In the genomic region with DNA sequence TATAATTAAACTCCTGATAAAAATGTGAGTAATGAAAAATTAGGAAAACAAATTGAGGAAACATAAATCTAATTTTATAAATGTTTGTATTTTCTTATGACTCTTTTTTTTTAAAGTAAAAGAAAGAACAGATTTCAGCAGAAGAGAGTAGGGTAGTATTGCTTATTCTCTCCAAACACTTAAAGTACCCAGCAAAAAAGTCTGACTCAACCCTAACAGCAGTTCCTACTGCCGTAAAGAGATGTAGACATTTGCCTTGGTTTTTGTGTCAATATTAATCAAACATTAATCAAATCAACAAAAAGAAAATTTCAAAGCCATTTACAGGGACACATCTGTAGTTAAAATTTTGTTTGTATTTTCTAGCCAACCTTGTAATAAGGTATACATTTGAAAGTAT, we compare ENCODE assay signal across 33 cellular contexts.
"Had no signal": no experiment of that assay in that cellular context is flagged by ENCODE, and none has a peak within 500 bp of the region (broad histone marks: within the 10 kb centered on the region; RNA-seq: fewer than 3 reads in every experiment).

No MANE protein-coding gene starts in this region.

- H3K4me1 Mint-ChIP-seq: brain had no signal

- H3K9me3 Mint-ChIP-seq: activated CD4-positive, alpha-beta memory T cell treated with anti-CD3 and anti-CD28 coated beads, Interleukin-2, amount 10 ng/mL, durations not matched to agents 7 days and 5 days; activated naive CD4-positive, alpha-beta T cell treated with anti-CD3 and anti-CD28 coated beads for 36 hours; activated naive CD8-positive, alpha-beta T cell treated with anti-CD3 and anti-CD28 coated beads, Interleukin-2, amount 50 U/mL, for 24 hours; brain; T-helper 1 cell treated with Interleukin-12 subunit alpha and Interleukin-12 subunit beta and Interleukin-4 antibody, amounts not matched to agents 30 μg/mL and 1 μg/mL, for 36 hours had no signal

- H3K27ac ChIP-seq: SJSA1, WERI-Rb-1 had no signal

- ATAC-seq: activated CD8-positive, alpha-beta memory T cell treated with anti-CD3 and anti-CD28 coated beads, Interleukin-2, amount 10 ng/mL, durations not matched to agents 7 days and 5 days; activated naive CD8-positive, alpha-beta T cell treated with anti-CD3 and anti-CD28 coated beads, Interleukin-2, amount 50 U/mL, for 24 hours; Panc1 had no signal

- FAIRE-seq: bronchial epithelial cell had no signal

- H3K27ac Mint-ChIP-seq: activated CD4-positive, alpha-beta memory T cell treated with anti-CD3 and anti-CD28 coated beads, Interleukin-2, amount 10 ng/mL, durations not matched to agents 7 days and 5 days; activated CD8-positive, alpha-beta memory T cell treated with anti-CD3 and anti-CD28 coated beads, Interleukin-2, amount 10 ng/mL, durations not matched to agents 7 days and 5 days; activated naive CD4-positive, alpha-beta T cell treated with anti-CD3 and anti-CD28 coated beads for 36 hours; activated naive CD8-positive, alpha-beta T cell treated with anti-CD3 and anti-CD28 coated beads, Interleukin-2, amount 50 U/mL, for 24 hours; brain; T-helper 1 cell treated with Interleukin-12 subunit alpha and Interleukin-12 subunit beta and Interleukin-4 antibody, amounts not matched to agents 30 μg/mL and 1 μg/mL, for 36 hours had no signal

- H3K4me2 ChIP-seq: SK-N-SH had no signal

- H3K9me3 ChIP-seq: MG63, SJSA1, SK-N-SH had no signal

- H3K36me3 Mint-ChIP-seq: brain had no signal

- DNase-seq: activated CD4-positive, alpha-beta memory T cell treated with anti-CD3 and anti-CD28 coated beads, Interleukin-2, amount 10 ng/mL, durations not matched to agents 7 days and 5 days; activated CD4-positive, alpha-beta T cell treated with anti-CD3 and anti-CD28 coated beads for 1 hour; activated CD4-positive, alpha-beta T cell treated with anti-CD3 and anti-CD28 coated beads for 48 hours; activated CD4-positive, CD25-positive, alpha-beta regulatory T cell; activated CD8-positive, alpha-beta memory T cell treated with anti-CD3 and anti-CD28 coated beads for 24 hours; activated CD8-positive, alpha-beta memory T cell treated with anti-CD3 and anti-CD28 coated beads, Interleukin-2, amount 10 ng/mL, durations not matched to agents 7 days and 5 days; activated CD8-positive, alpha-beta memory T cell treated with anti-CD3 and anti-CD28 coated beads, Interleukin-2, amount 50 U/mL, for 48 hours; activated gamma-delta T cell treated with Interleukin-2 at 50 U/mL for 16 hours; activated naive CD4-positive, alpha-beta T cell treated with anti-CD3 and anti-CD28 coated beads for 36 hours; activated naive CD8-positive, alpha-beta T cell treated with anti-CD3 and anti-CD28 coated beads, Interleukin-2, amount 50 U/mL, for 24 hours; anterior cingulate cortex; caudate nucleus; cerebellar nuclear complex; Kasumi-1; KG1; MG63; NCI-H1048; NCI-H1105 treated with DMSO at 0.1 percent for 48 hours; NCI-H1436 treated with DMSO at 0.1 percent for 48 hours; NCI-H1694 treated with DMSO at 0.1 percent for 48 hours; NCI-H2029; NCI-H345; NCI-H524 treated with DMSO at 0.1 percent for 48 hours; SHP77 treated with DMSO at 0.1 percent for 48 hours; SK-N-SH; T1000; WERI-Rb-1 had no signal

- H3K9me2 ChIP-seq: SK-N-SH had no signal

- H3K36me3 ChIP-seq: MG63, SJSA1, WERI-Rb-1 had no signal

- H3K27me3 ChIP-seq: MG63, SJSA1 had no signal

- H3K4me1 ChIP-seq: SJSA1 had no signal

- H3K27me3 Mint-ChIP-seq: activated CD4-positive, alpha-beta memory T cell treated with anti-CD3 and anti-CD28 coated beads, Interleukin-2, amount 10 ng/mL, durations not matched to agents 7 days and 5 days; activated CD8-positive, alpha-beta memory T cell treated with anti-CD3 and anti-CD28 coated beads, Interleukin-2, amount 10 ng/mL, durations not matched to agents 7 days and 5 days; activated naive CD8-positive, alpha-beta T cell; activated naive CD8-positive, alpha-beta T cell treated with anti-CD3 and anti-CD28 coated beads, Interleukin-2, amount 50 U/mL, for 24 hours; brain had no signal

- H3K4me3 Mint-ChIP-seq: activated CD4-positive, alpha-beta memory T cell treated with anti-CD3 and anti-CD28 coated beads, Interleukin-2, amount 10 ng/mL, durations not matched to agents 7 days and 5 days; activated CD8-positive, alpha-beta memory T cell treated with anti-CD3 and anti-CD28 coated beads, Interleukin-2, amount 10 ng/mL, durations not matched to agents 7 days and 5 days; activated naive CD4-positive, alpha-beta T cell treated with anti-CD3 and anti-CD28 coated beads for 36 hours; activated naive CD8-positive, alpha-beta T cell; activated naive CD8-positive, alpha-beta T cell treated with anti-CD3 and anti-CD28 coated beads, Interleukin-2, amount 50 U/mL, for 24 hours; brain; T-helper 1 cell treated with Interleukin-12 subunit alpha and Interleukin-12 subunit beta and Interleukin-4 antibody, amounts not matched to agents 30 μg/mL and 1 μg/mL, for 36 hours had no signal

- H3K4me3 ChIP-seq: MG63, SJSA1 had no signal

- H3K9ac ChIP-seq: SK-N-SH had no signal
